10 cellular contexts compared by ENCODE assay signal in genomic region chr17:15463363-15463762, GRCh38. TPM values are rescaled to one million over a fixed set of nuclear protein-coding genes. Genes with fewer than 3 reads are reported as not detected.
DNase-seq lines count a peak whose midpoint lies in the region; ATAC-seq and TF ChIP-seq lines count a peak whose summit lies in the region.
"Had no signal": no experiment of that assay in that cellular context is flagged by ENCODE, and none has a peak within 500 bp of the region (broad histone marks: within the 10 kb centered on the region; RNA-seq: fewer than 3 reads in every experiment).

No MANE protein-coding gene starts in this region.

- DNase-seq in NCI-H2029 treated with DMSO at 0.1 percent for 48 hours (lab: John Stamatoyannopoulos, UW) (peak; percentile 1), NCI-H2029 (lab: John Stamatoyannopoulos, UW) (no peak), epithelial cell of esophagus (ENCODE audit: low read depth) (peak; percentile 11), vagina (ENCODE audit: extremely low spot score in 2 of 2) (no peak)
- DNase-seq in effector memory CD4-positive, alpha-beta T cell, result no peak
- DNase-seq: central memory CD4-positive, alpha-beta T cell had no signal

- H3K27ac ChIP-seq in mesodermal cell (ENCODE audit: low read depth, low read length, severe bottlenecking), result peak overlapping the region; percentile 10
- peak overlapping the region; percentile 56 for H3K27ac ChIP-seq in vagina
- H3K27ac ChIP-seq in effector memory CD4-positive, alpha-beta T cell (ENCODE audit: insufficient read depth, low read length, poor library complexity, severe bottlenecking), result no peak overlapping the region

- H3K9me3 ChIP-seq in mesodermal cell (ENCODE audit: control insufficient read depth, low read length), result peaks cover 9% of the 10 kb centered on the region
- H3K9me3 ChIP-seq in vagina, result no peaks in the 10 kb centered on the region
- H3K9me3 ChIP-seq in effector memory CD4-positive, alpha-beta T cell (ENCODE audit: control insufficient read depth, low read length), result no peaks in the 10 kb centered on the region

- no peaks in the 10 kb centered on the region for H3K27me3 ChIP-seq in vagina
- no peaks in the 10 kb centered on the region for H3K27me3 ChIP-seq in effector memory CD4-positive, alpha-beta T cell (replicated peaks; ENCODE audit: control insufficient read depth, insufficient read depth, low read length, poor library complexity, severe bottlenecking)

- intact Hi-C loops in vagina (cut with DNase I), result no loop called here

- H3K4me1 ChIP-seq in mesodermal cell (ENCODE audit: control insufficient read depth, insufficient read depth, low read length, poor library complexity, severe bottlenecking) (peaks cover 18% of the 10 kb centered on the region), vagina (peaks cover 26% of the 10 kb centered on the region)
- H3K4me1 ChIP-seq in effector memory CD4-positive, alpha-beta T cell (ENCODE audit: control insufficient read depth, insufficient read depth, low read length, poor library complexity, severe bottlenecking), result no peaks in the 10 kb centered on the region

- 65 to 67% methylated on average over 4 of the region's 6 CpGs for WGBS in mesodermal cell (ENCODE audit: insufficient coverage in 2 of 2), 2 experiments

- TF ChIP-seq CTCF in epithelial cell of esophagus (IDR thresholded peaks at IDR 0.05; ENCODE audit: insufficient read depth, low read depth, low read length, missing control alignments) (no peak), vagina (IDR thresholded peaks at IDR 0.05) (no peak)

- TF ChIP-seq POLR2A in vagina (IDR thresholded peaks at IDR 0.05), result no peak

- H3K4me3 ChIP-seq in epithelial cell of esophagus (ENCODE audit: low read length), result no peak overlapping the region
- H3K4me3 ChIP-seq in mesodermal cell (ENCODE audit: extremely low read depth, insufficient read depth, low read length, poor library complexity, severe bottlenecking), result no peak overlapping the region
- H3K4me3 ChIP-seq in vagina, result no peak overlapping the region
- no peak overlapping the region for H3K4me3 ChIP-seq in effector memory CD4-positive, alpha-beta T cell (ENCODE audit: insufficient read depth, low read depth, low read length, poor library complexity, severe bottlenecking)
- H3K4me3 ChIP-seq: skin epidermis had no signal

- peaks cover 23% of the 10 kb centered on the region for H3K36me3 ChIP-seq in mesodermal cell (ENCODE audit: control insufficient read depth, insufficient read depth, low read length)
- H3K36me3 ChIP-seq in vagina, result no peaks in the 10 kb centered on the region
- no peaks in the 10 kb centered on the region for H3K36me3 ChIP-seq in effector memory CD4-positive, alpha-beta T cell (ENCODE audit: control insufficient read depth, insufficient read depth, low read length)

- ATAC-seq in GM21528 (IDR thresholded peaks at IDR 0.05; ENCODE audit: low FRiP score, unreplicated experiment) (no peak), GM18517 (IDR thresholded peaks at IDR 0.05; ENCODE audit: unreplicated experiment) (no peak)

RNA-seq across cellular contexts. Expression of gene CDRT4, which starts 4.1 kb away (rescaled TPM):
- polyA plus RNA-seq in mesodermal cell (2013, experiment 1 of 2), result 8.1 TPM
- 4.8 TPM for polyA plus RNA-seq in mesodermal cell (2013, experiment 2 of 2)
- total RNA-seq in vagina, result 4.2 TPM

Comparison
In these comparisons a context has a peak if more than half of its experiments do, and no peak if none do; other contexts are left out.
1. DNase-seq: peak in NCI-H2029 treated with DMSO at 0.1 percent for 48 hours (single experiment) and epithelial cell of esophagus (single experiment); none in NCI-H2029 (single experiment), vagina (0 of 2) and effector memory CD4-positive, alpha-beta T cell (0 of 3).